In the genomic region with DNA sequence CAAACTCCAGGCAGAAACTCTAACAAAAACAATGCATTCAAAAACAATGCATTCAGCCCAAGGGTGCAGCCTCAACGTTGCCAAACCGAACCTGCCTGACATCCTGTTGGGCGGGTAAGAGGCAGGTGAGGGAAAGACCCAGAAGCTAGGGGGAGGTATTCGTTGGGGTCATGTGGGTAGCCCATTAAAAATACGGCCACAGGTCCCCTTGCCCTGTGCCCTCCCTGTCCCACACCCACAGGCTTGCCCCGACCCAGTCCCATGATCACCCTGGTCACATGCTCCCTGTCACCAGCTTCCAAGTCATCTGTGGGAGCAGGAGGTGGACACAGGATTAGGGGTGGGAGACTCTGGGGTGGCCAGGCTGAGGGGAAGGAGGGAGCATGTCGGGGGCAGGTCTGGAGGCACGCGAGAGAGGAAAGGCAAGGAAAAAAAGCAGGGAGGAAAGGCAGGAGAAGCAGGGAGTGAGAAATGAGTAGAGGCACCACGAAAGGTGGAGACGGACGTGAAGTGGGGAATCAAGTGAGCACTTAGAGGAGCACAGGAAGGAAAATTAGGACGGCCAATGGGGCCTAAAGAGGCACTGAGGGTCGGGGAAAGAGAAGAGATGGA, we compare ENCODE assay signal across 1 cellular context.
TF ChIP-seq lines count a peak whose summit lies in the region.

No MANE protein-coding gene starts in this region.

TF ChIP-seq in GM12878, 131 proteins besides CTCF, POLR2A, EP300 and RAD21 (continued from another document):
- TF ChIP-seq, protein P1, sequence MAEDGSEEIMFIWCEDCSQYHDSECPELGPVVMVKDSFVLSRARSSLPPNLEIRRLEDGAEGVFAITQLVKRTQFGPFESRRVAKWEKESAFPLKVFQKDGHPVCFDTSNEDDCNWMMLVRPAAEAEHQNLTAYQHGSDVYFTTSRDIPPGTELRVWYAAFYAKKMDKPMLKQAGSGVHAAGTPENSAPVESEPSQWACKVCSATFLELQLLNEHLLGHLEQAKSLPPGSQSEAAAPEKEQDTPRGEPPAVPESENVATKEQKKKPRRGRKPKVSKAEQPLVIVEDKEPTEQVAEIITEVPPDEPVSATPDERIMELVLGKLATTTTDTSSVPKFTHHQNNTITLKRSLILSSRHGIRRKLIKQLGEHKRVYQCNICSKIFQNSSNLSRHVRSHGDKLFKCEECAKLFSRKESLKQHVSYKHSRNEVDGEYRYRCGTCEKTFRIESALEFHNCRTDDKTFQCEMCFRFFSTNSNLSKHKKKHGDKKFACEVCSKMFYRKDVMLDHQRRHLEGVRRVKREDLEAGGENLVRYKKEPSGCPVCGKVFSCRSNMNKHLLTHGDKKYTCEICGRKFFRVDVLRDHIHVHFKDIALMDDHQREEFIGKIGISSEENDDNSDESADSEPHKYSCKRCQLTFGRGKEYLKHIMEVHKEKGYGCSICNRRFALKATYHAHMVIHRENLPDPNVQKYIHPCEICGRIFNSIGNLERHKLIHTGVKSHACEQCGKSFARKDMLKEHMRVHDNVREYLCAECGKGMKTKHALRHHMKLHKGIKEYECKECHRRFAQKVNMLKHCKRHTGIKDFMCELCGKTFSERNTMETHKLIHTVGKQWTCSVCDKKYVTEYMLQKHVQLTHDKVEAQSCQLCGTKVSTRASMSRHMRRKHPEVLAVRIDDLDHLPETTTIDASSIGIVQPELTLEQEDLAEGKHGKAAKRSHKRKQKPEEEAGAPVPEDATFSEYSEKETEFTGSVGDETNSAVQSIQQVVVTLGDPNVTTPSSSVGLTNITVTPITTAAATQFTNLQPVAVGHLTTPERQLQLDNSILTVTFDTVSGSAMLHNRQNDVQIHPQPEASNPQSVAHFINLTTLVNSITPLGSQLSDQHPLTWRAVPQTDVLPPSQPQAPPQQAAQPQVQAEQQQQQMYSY (CRISPR knock-in tag; IDR thresholded peaks at IDR 0.05), result no peak
- no peak for TF ChIP-seq MEF2B (IDR thresholded peaks at IDR 0.05; ENCODE audit: partially characterized antibody, poor library complexity, severe bottlenecking)
- peak; percentile 100 for TF ChIP-seq HDGF (IDR thresholded peaks at IDR 0.05)
- TF ChIP-seq, protein P2, sequence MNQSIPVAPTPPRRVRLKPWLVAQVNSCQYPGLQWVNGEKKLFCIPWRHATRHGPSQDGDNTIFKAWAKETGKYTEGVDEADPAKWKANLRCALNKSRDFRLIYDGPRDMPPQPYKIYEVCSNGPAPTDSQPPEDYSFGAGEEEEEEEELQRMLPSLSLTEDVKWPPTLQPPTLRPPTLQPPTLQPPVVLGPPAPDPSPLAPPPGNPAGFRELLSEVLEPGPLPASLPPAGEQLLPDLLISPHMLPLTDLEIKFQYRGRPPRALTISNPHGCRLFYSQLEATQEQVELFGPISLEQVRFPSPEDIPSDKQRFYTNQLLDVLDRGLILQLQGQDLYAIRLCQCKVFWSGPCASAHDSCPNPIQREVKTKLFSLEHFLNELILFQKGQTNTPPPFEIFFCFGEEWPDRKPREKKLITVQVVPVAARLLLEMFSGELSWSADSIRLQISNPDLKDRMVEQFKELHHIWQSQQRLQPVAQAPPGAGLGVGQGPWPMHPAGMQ (IDR thresholded peaks at IDR 0.05; ENCODE audit: borderline replicate concordance), result no peak
- TF ChIP-seq, protein P3, sequence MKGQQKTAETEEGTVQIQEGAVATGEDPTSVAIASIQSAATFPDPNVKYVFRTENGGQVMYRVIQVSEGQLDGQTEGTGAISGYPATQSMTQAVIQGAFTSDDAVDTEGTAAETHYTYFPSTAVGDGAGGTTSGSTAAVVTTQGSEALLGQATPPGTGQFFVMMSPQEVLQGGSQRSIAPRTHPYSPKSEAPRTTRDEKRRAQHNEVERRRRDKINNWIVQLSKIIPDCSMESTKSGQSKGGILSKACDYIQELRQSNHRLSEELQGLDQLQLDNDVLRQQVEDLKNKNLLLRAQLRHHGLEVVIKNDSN (IDR thresholded peaks at IDR 0.05; ENCODE audit: borderline replicate concordance, extremely low read length, insufficient read depth, low read depth, low read length), result peak; percentile 77
- TF ChIP-seq NBN (IDR thresholded peaks at IDR 0.05), result peak; percentile 94
- TF ChIP-seq, protein P4, sequence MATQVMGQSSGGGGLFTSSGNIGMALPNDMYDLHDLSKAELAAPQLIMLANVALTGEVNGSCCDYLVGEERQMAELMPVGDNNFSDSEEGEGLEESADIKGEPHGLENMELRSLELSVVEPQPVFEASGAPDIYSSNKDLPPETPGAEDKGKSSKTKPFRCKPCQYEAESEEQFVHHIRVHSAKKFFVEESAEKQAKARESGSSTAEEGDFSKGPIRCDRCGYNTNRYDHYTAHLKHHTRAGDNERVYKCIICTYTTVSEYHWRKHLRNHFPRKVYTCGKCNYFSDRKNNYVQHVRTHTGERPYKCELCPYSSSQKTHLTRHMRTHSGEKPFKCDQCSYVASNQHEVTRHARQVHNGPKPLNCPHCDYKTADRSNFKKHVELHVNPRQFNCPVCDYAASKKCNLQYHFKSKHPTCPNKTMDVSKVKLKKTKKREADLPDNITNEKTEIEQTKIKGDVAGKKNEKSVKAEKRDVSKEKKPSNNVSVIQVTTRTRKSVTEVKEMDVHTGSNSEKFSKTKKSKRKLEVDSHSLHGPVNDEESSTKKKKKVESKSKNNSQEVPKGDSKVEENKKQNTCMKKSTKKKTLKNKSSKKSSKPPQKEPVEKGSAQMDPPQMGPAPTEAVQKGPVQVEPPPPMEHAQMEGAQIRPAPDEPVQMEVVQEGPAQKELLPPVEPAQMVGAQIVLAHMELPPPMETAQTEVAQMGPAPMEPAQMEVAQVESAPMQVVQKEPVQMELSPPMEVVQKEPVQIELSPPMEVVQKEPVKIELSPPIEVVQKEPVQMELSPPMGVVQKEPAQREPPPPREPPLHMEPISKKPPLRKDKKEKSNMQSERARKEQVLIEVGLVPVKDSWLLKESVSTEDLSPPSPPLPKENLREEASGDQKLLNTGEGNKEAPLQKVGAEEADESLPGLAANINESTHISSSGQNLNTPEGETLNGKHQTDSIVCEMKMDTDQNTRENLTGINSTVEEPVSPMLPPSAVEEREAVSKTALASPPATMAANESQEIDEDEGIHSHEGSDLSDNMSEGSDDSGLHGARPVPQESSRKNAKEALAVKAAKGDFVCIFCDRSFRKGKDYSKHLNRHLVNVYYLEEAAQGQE (IDR thresholded peaks at IDR 0.05; ENCODE audit: low read depth, low read length), result no peak
- peak; percentile 28; the same call in 1 of the 2 replicates for TF ChIP-seq TAF1 (IDR thresholded peaks at IDR 0.05; ENCODE audit: borderline replicate concordance, low read depth, low read length)
- TF ChIP-seq NR2F1 (conservative IDR thresholded peaks at IDR 0.05), result peak; percentile 35
